Comparison of ENCODE assay signal across 23 cellular contexts in genomic region chr2:119536707-119537106, GRCh38. TPM values are rescaled to one million over a fixed set of nuclear protein-coding genes. Genes with fewer than 3 reads are reported as not detected.
DNase-seq lines count a peak whose midpoint lies in the region; ATAC-seq, FAIRE-seq and TF ChIP-seq lines count a peak whose summit lies in the region.
"Had no signal": no experiment of that assay in that cellular context is flagged by ENCODE, and none has a peak within 500 bp of the region (broad histone marks: within the 10 kb centered on the region; RNA-seq: fewer than 3 reads in every experiment).

No MANE protein-coding gene starts in this region.

- H3K36me3 ChIP-seq in MM.1S (replicated peaks; ENCODE audit: insufficient read depth, low read length) (no peaks in the 10 kb centered on the region), body of pancreas (replicated peaks in 1 of 2; ENCODE audit: insufficient read depth in 1 of 2, low read depth in 2 of 2) (no peaks in the 10 kb centered on the region), pancreas (no peaks in the 10 kb centered on the region)
- H3K36me3 ChIP-seq: BE2C had no signal

- H3K27me3 ChIP-seq in MM.1S (replicated peaks; ENCODE audit: insufficient read depth, low read length) (no peaks in the 10 kb centered on the region), body of pancreas (no peaks in the 10 kb centered on the region), pancreas (no peaks in the 10 kb centered on the region)
- H3K27me3 ChIP-seq: BE2C had no signal

- H3K4me2 ChIP-seq in MM.1S (ENCODE audit: low read depth, low read length), result no peak overlapping the region

- 56 to 75% methylated on average over 1 of the region's 1 CpG for WGBS in body of pancreas, 2 donors
- WGBS in pancreas, 2 donors, result 60 to 63% methylated on average over 1 of the region's 1 CpG

- FAIRE-seq in pancreas (lab: Jason Lieb, UNC), result no peak
- FAIRE-seq: A204.1, D721Med, GM12892, GM18507, HTR-8/SVneo had no signal

- POLR2A ChIA-PET in RWPE1 (lab: Yijun Ruan, JAX; ENCODE audit: low non-redundant PET), result no interaction called here

- H3K4me1 ChIP-seq in MM.1S (ENCODE audit: low read length), result no peaks in the 10 kb centered on the region
- peaks cover 9% of the 10 kb centered on the region for H3K4me1 ChIP-seq in body of pancreas
- H3K4me1 ChIP-seq in pancreas, result no peaks in the 10 kb centered on the region
- H3K4me1 ChIP-seq: BE2C, Caco-2 had no signal

- intact Hi-C loops in body of pancreas (cut with DNase I), result no loop called here
- intact Hi-C loops in pancreas (cut with DNase I), result no loop called here

- no peaks in the 10 kb centered on the region for H3K79me2 ChIP-seq in MM.1S (ENCODE audit: low read length)

- no peak overlapping the region for H2AFZ ChIP-seq in MM.1S (ENCODE audit: low read length)
- H2AFZ ChIP-seq: GM23248 had no signal

- H3K9ac ChIP-seq in MM.1S (ENCODE audit: low read length), result no peak overlapping the region
- H3K9ac ChIP-seq: GM23248 had no signal

- CTCF ChIA-PET in RWPE1 (lab: Yijun Ruan, JAX), result no interaction called here

- no peaks in the 10 kb centered on the region for H4K20me1 ChIP-seq in MM.1S (ENCODE audit: insufficient read depth, low read length)

- no peak for TF ChIP-seq POLR2A in body of pancreas (IDR thresholded peaks at IDR 0.05)

- H3K4me3 ChIP-seq in MM.1S (ENCODE audit: low read length) (no peak overlapping the region), body of pancreas (no peak overlapping the region), pancreas (no peak overlapping the region)
- H3K4me3 ChIP-seq: GM23248 had no signal

- H3F3A ChIP-seq in MM.1S (ENCODE audit: insufficient read depth, low read length), result no peaks in the 10 kb centered on the region

- H3K27ac ChIP-seq in MM.1S (ENCODE audit: low read length), result no peak overlapping the region; the same call in 1 of the 2 replicates
- H3K27ac ChIP-seq in body of pancreas, result peak overlapping the region in 3 of 4 donors; percentile 60 to 66 (median 62)
- peak overlapping the region in 2 of 4 donors; percentile 28 to 55 for H3K27ac ChIP-seq in pancreas
- H3K27ac ChIP-seq in RWPE1, result no peak overlapping the region
- H3K27ac ChIP-seq: GM23248 had no signal

- TF ChIP-seq CTCF in MM.1S (IDR thresholded peaks at IDR 0.05; ENCODE audit: low read length), result no peak
- TF ChIP-seq CTCF in body of pancreas (IDR thresholded peaks at IDR 0.05), result no peak
- no peak for TF ChIP-seq CTCF in pancreas (IDR thresholded peaks at IDR 0.05)
- TF ChIP-seq CTCF in RWPE1 (conservative IDR thresholded peaks at IDR 0.05; ENCODE audit: low read depth), result no peak

- no peaks in the 10 kb centered on the region for H3K9me2 ChIP-seq in MM.1S (replicated peaks; ENCODE audit: insufficient read depth, low read length)

- peak; percentile 81 for ATAC-seq in body of pancreas
- peak; percentile 37 to 83 (median 73) for ATAC-seq in pancreas
- no peak for ATAC-seq in HG03039 (IDR thresholded peaks at IDR 0.05; ENCODE audit: unreplicated experiment)

- DNase-seq in MM.1S (peak; percentile 50), body of pancreas (no peak), pancreas (no peak), HuH-7 (ENCODE audit: low spot score) (no peak), RWPE1 (ENCODE audit: low spot score) (no peak)
- DNase-seq: ACHN; BE2C; C1 segment of cervical spinal cord; Caco-2; CD4-positive, CD25-positive, alpha-beta regulatory T cell; CD8-positive, alpha-beta memory T cell; GDM1; GM23248; HCEC 1CT had no signal

- H3K9me3 ChIP-seq in MM.1S (replicated peaks; ENCODE audit: insufficient read depth, low read length) (no peaks in the 10 kb centered on the region), body of pancreas (peaks cover 0 to 7% (median 0%) of the 10 kb centered on the region in 3 donors), pancreas (no peaks in the 10 kb centered on the region)
- H3K9me3 ChIP-seq: BE2C had no signal

RNA-seq across cellular contexts. Expression of gene CFAP221, which starts 7.5 kb away (rescaled TPM):
- 10 to 100 TPM; 12.2 to 21.5 TPM for total RNA-seq in body of pancreas
- total RNA-seq in pancreas, result 10 to 100 TPM; 10.1 to 24.3 (median 14.1) TPM
- 10 to 100 TPM; 13.6 to 25.3 TPM for polyA plus RNA-seq in pancreas
- total RNA-seq: Caco-2; CD4-positive, CD25-positive, alpha-beta regulatory T cell; CD8-positive, alpha-beta memory T cell; GM23248 had no signal
- polyA plus RNA-seq: CD4-positive, CD25-positive, alpha-beta regulatory T cell; CD8-positive, alpha-beta memory T cell; IgD-negative memory B cell had no signal

RNA-seq across cellular contexts. Expression of gene SCTR, which starts 12.4 kb away (rescaled TPM):
- total RNA-seq in body of pancreas (100 to 1,000 TPM in 1 of 2 donors, 10 to 100 TPM in 1; 69.0 to 183 TPM), pancreas (10 to 100 TPM; 31.9 to 93.8 (median 69.0) TPM)
- 1,000 to 10,000 TPM; 1,078 to 1,263 TPM for polyA plus RNA-seq in pancreas
- total RNA-seq: Caco-2; CD4-positive, CD25-positive, alpha-beta regulatory T cell; CD8-positive, alpha-beta memory T cell; Daoy; GM23248; H4 had no signal
- polyA plus RNA-seq: CD4-positive, CD25-positive, alpha-beta regulatory T cell; CD8-positive, alpha-beta memory T cell; GM23248; IgD-negative memory B cell had no signal

Comparison
In these comparisons a context has a peak if more than half of its experiments do, and no peak if none do; other contexts are left out.
1. H3K27ac ChIP-seq: peak in body of pancreas (3 of 4); none in MM.1S (single experiment) and RWPE1 (single experiment).